ENCODE assay signal across 1 cellular context in genomic region chr12:104462931-104463339, GRCh38.
TF ChIP-seq lines count a peak whose summit lies in the region.

No MANE protein-coding gene starts in this region.

TF ChIP-seq in GM12878, 131 proteins besides CTCF, POLR2A, EP300 and RAD21 (continued from another document and continues in another):
- TF ChIP-seq FOS (IDR thresholded peaks at IDR 0.05; ENCODE audit: borderline replicate concordance, extremely low read depth, insufficient read length): no peak
- no peak for TF ChIP-seq SMAD1 (IDR thresholded peaks at IDR 0.05; ENCODE audit: low read depth, partially characterized antibody)
- TF ChIP-seq JUNB (IDR thresholded peaks at IDR 0.05): peak; percentile 91
- TF ChIP-seq ZNF274 (IDR thresholded peaks at IDR 0.05; ENCODE audit: insufficient read depth, insufficient read length): no peak
- peak; percentile 93 for TF ChIP-seq NR2F1 (conservative IDR thresholded peaks at IDR 0.05)
- TF ChIP-seq HDAC6 (IDR thresholded peaks at IDR 0.05; ENCODE audit: unreplicated experiment): no peak
- TF ChIP-seq NFYA (IDR thresholded peaks at IDR 0.05; ENCODE audit: borderline replicate concordance, low read depth, low read length): no peak
- no peak for TF ChIP-seq HCFC1 (IDR thresholded peaks at IDR 0.05; ENCODE audit: low read length)
- TF ChIP-seq SUZ12 (IDR thresholded peaks at IDR 0.05; ENCODE audit: unreplicated experiment): no peak
- TF ChIP-seq SMC3 (IDR thresholded peaks at IDR 0.05; ENCODE audit: borderline replicate concordance, low read length): peak; percentile 10; the same call in 1 of the 2 replicates
- TF ChIP-seq SRF (IDR thresholded peaks at IDR 0.05; ENCODE audit: low read depth in 2 of 2, low read length in 2 of 2): no peak
- peak; percentile 22 for TF ChIP-seq BCL3 (IDR thresholded peaks at IDR 0.05; ENCODE audit: borderline replicate concordance, insufficient read depth, low read depth, low read length, poor library complexity, severe bottlenecking)
- TF ChIP-seq CREB1 (IDR thresholded peaks at IDR 0.05; ENCODE audit: low read depth): no peak
- TF ChIP-seq BACH1 (IDR thresholded peaks at IDR 0.05; ENCODE audit: borderline replicate concordance): no peak; the same call in 1 of the 2 replicates
- TF ChIP-seq RELA (IDR thresholded peaks at IDR 0.05; ENCODE audit: borderline replicate concordance, partially characterized antibody): peak; percentile 88
- no peak for TF ChIP-seq BRCA1 (IDR thresholded peaks at IDR 0.05; ENCODE audit: low read depth, low read length)
- TF ChIP-seq WRNIP1 (IDR thresholded peaks at IDR 0.05; ENCODE audit: borderline replicate concordance, low read depth, low read length): no peak
- no peak for TF ChIP-seq IRF3 (IDR thresholded peaks at IDR 0.05)
- peak; percentile 93 for TF ChIP-seq ESRRA (IDR thresholded peaks at IDR 0.05; ENCODE audit: low read length)
- TF ChIP-seq TAF1 (IDR thresholded peaks at IDR 0.05; ENCODE audit: borderline replicate concordance, low read depth, low read length): peak; percentile 43; the same call in 1 of the 2 replicates
- no peak for TF ChIP-seq KDM1A (IDR thresholded peaks at IDR 0.05; ENCODE audit: borderline replicate concordance)
- peak; percentile 70 to 85; a peak in 3 of 4 replicates for TF ChIP-seq IKZF2 (IDR thresholded peaks at IDR 0.05)
- TF ChIP-seq RUNX3 (IDR thresholded peaks at IDR 0.05; ENCODE audit: low read length): peak; percentile 81
- TF ChIP-seq ZNF24 (IDR thresholded peaks at IDR 0.05): 0 out of 2 replicates have a peak, but pooled peaks have one; percentile 14
- TF ChIP-seq FOXK2 (IDR thresholded peaks at IDR 0.05): no peak
- TF ChIP-seq SIN3A (IDR thresholded peaks at IDR 0.05; ENCODE audit: low read depth, low read length): no peak
- no peak for TF ChIP-seq STAT3 (IDR thresholded peaks at IDR 0.05; ENCODE audit: low read depth, low read length)
- TF ChIP-seq CHD4 (IDR thresholded peaks at IDR 0.05): no peak
- TF ChIP-seq NR2C2 (IDR thresholded peaks at IDR 0.05; ENCODE audit: borderline replicate concordance, control insufficient read depth, insufficient read length, low read depth): no peak
- peak; percentile 92 for TF ChIP-seq DPF2 (IDR thresholded peaks at IDR 0.05)
- TF ChIP-seq, protein P1, sequence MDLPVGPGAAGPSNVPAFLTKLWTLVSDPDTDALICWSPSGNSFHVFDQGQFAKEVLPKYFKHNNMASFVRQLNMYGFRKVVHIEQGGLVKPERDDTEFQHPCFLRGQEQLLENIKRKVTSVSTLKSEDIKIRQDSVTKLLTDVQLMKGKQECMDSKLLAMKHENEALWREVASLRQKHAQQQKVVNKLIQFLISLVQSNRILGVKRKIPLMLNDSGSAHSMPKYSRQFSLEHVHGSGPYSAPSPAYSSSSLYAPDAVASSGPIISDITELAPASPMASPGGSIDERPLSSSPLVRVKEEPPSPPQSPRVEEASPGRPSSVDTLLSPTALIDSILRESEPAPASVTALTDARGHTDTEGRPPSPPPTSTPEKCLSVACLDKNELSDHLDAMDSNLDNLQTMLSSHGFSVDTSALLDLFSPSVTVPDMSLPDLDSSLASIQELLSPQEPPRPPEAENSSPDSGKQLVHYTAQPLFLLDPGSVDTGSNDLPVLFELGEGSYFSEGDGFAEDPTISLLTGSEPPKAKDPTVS (IDR thresholded peaks at IDR 0.05; ENCODE audit: low read depth, low read length): no peak
- TF ChIP-seq SREBF2 (IDR thresholded peaks at IDR 0.05; ENCODE audit: low read length): no peak
- no peak for TF ChIP-seq MEF2B (IDR thresholded peaks at IDR 0.05; ENCODE audit: partially characterized antibody, poor library complexity, severe bottlenecking)
- peak; percentile 51 for TF ChIP-seq PBX3 (IDR thresholded peaks at IDR 0.05; ENCODE audit: insufficient replicate concordance, low read depth, low read length)
- no peak for TF ChIP-seq ZZZ3 (IDR thresholded peaks at IDR 0.05; ENCODE audit: control insufficient read depth, insufficient read length, low read depth)
- TF ChIP-seq SUPT20H (IDR thresholded peaks at IDR 0.05; ENCODE audit: borderline replicate concordance, control insufficient read depth, low read depth, low read length): no peak
- no peak for TF ChIP-seq ZNF217 (IDR thresholded peaks at IDR 0.05)
- TF ChIP-seq BMI1 (IDR thresholded peaks at IDR 0.05; ENCODE audit: borderline replicate concordance): 0 out of 2 replicates have a peak, but pooled peaks have one; percentile 30
- TF ChIP-seq ZNF622 (IDR thresholded peaks at IDR 0.05): no peak
- TF ChIP-seq ZNF592 (IDR thresholded peaks at IDR 0.05): no peak
- no peak for TF ChIP-seq PAX8 (IDR thresholded peaks at IDR 0.05)
- peak; percentile 52; the same call in 1 of the 3 replicates for TF ChIP-seq POU2F2 (IDR thresholded peaks at IDR 0.05; ENCODE audit: borderline replicate concordance, low read depth, low read length)
- TF ChIP-seq JUND (IDR thresholded peaks at IDR 0.05; ENCODE audit: low read depth, low read length): peak; percentile 82
- no peak for TF ChIP-seq MYB (IDR thresholded peaks at IDR 0.05; ENCODE audit: borderline replicate concordance, low read depth, low read length)
- TF ChIP-seq ZNF207 (IDR thresholded peaks at IDR 0.05; ENCODE audit: borderline replicate concordance): no peak
- no peak for TF ChIP-seq SIX5 (IDR thresholded peaks at IDR 0.05; ENCODE audit: low read depth, low read length, severe bottlenecking)
- no peak for TF ChIP-seq BCLAF1 (IDR thresholded peaks at IDR 0.05)
- TF ChIP-seq MEF2A (IDR thresholded peaks at IDR 0.05; ENCODE audit: insufficient read depth, low read depth, low read length): no peak
- TF ChIP-seq, protein P2, sequence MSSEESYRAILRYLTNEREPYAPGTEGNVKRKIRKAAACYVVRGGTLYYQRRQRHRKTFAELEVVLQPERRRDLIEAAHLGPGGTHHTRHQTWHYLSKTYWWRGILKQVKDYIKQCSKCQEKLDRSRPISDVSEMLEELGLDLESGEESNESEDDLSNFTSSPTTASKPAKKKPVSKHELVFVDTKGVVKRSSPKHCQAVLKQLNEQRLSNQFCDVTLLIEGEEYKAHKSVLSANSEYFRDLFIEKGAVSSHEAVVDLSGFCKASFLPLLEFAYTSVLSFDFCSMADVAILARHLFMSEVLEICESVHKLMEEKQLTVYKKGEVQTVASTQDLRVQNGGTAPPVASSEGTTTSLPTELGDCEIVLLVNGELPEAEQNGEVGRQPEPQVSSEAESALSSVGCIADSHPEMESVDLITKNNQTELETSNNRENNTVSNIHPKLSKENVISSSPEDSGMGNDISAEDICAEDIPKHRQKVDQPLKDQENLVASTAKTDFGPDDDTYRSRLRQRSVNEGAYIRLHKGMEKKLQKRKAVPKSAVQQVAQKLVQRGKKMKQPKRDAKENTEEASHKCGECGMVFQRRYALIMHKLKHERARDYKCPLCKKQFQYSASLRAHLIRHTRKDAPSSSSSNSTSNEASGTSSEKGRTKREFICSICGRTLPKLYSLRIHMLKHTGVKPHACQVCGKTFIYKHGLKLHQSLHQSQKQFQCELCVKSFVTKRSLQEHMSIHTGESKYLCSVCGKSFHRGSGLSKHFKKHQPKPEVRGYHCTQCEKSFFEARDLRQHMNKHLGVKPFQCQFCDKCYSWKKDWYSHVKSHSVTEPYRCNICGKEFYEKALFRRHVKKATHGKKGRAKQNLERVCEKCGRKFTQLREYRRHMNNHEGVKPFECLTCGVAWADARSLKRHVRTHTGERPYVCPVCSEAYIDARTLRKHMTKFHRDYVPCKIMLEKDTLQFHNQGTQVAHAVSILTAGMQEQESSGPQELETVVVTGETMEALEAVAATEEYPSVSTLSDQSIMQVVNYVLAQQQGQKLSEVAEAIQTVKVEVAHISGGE (CRISPR knock-in tag; IDR thresholded peaks at IDR 0.05): no peak
- TF ChIP-seq GATAD2B (conservative IDR thresholded peaks at IDR 0.05; ENCODE audit: low read depth): no peak; the same call in none of the 2 replicates
